Comparison of ENCODE assay signal across 8 cellular contexts in the genomic region with DNA sequence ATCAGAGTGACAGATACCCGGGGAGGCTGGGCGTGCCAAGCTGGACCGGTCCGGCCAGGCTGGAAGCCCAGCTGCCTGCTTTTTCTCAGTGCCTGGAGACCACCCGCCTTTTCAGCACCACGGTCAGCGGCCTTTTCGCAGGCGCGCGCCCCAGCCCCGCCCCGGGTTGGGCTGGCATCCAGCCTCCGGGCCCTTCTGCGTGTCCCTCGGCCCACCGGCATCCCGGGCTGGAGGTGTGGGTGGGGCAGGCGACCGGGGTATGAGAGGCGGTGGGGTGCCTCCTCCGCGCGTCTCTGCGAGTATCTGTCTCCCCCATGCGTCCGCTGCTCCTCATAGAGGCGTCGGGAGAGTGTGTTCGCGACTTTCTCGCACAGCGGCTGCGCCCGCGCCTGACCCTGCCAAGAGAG.
A peak's percentile ranks its signal among the peaks of the same experiment; 100 is the strongest.
DNase-seq lines count a peak whose midpoint lies in the region; ATAC-seq, FAIRE-seq and TF ChIP-seq lines count a peak whose summit lies in the region.

No MANE protein-coding gene starts in this region.

- no peak for TF ChIP-seq EP300 in HepG2 (IDR thresholded peaks at IDR 0.05; ENCODE audit: low read depth in 2 of 2, low read length in 2 of 2)
- TF ChIP-seq EP300 in HepG2 (CRISPR knock-in tag; IDR thresholded peaks at IDR 0.05; ENCODE audit: borderline replicate concordance): no peak
- no peak for TF ChIP-seq EP300 in transverse colon (IDR thresholded peaks at IDR 0.05; ENCODE audit: low read depth)

- FAIRE-seq in HepG2 (lab: Jason Lieb, UNC): no peak

- peaks cover 2% of the 10 kb centered on the region for H3K4me1 ChIP-seq in HAP-1
- H3K4me1 ChIP-seq in HepG2 (ENCODE audit: insufficient read depth, low read length): no peaks in the 10 kb centered on the region
- H3K4me1 ChIP-seq in transverse colon: peaks cover 0 to 17% (median 8%) of the 10 kb centered on the region in 4 donors

- no peak overlapping the region for H3K9ac ChIP-seq in HepG2 (ENCODE audit: insufficient read depth, low read depth, low read length)

- no peaks in the 10 kb centered on the region for H3K79me2 ChIP-seq in HepG2 (ENCODE audit: insufficient read depth, low read length)

- POLR2A ChIA-PET in HepG2 (lab: Yijun Ruan, JAX): no interaction called here

- H3K27ac ChIP-seq in HepG2 (ENCODE audit: extremely low read length, insufficient read depth, low read length) (no peak overlapping the region), transverse colon (no peak overlapping the region)

- intact Hi-C loops in HepG2 (cut with micrococcal nuclease; ENCODE audit: unreplicated experiment): no loop called here
- intact Hi-C loops in transverse colon (cut with DNase I; ENCODE audit: low total_unique reads): no loop called here

- no peak for TF ChIP-seq RAD21 in HepG2 (CRISPR knock-in tag; IDR thresholded peaks at IDR 0.05)

- ATAC-seq in HepG2: peak; percentile 74
- ATAC-seq in GM21825 (IDR thresholded peaks at IDR 0.05; ENCODE audit: unreplicated experiment): no peak
- ATAC-seq in HG02840 (IDR thresholded peaks at IDR 0.05; ENCODE audit: low FRiP score, unreplicated experiment): no peak

- peaks cover 12% of the 10 kb centered on the region for H3K27me3 ChIP-seq in HAP-1 (ENCODE audit: low read depth)
- H3K27me3 ChIP-seq in HepG2 (ENCODE audit: control insufficient read depth in 1 of 2, insufficient read depth in 2 of 2, low read length in 2 of 2): peaks cover 0 to 2% of the 10 kb centered on the region in 2 experiments; a peak in 1 of 5 replicates
- peaks cover 45% of the 10 kb centered on the region for H3K27me3 ChIP-seq in transverse colon

- H3K9me3 ChIP-seq in HAP-1: no peaks in the 10 kb centered on the region
- no peaks in the 10 kb centered on the region for H3K9me3 ChIP-seq in HepG2 (ENCODE audit: low read length)
- H3K9me3 ChIP-seq in transverse colon: no peaks in the 10 kb centered on the region

- TF ChIP-seq POLR2A in HepG2 (IDR thresholded peaks at IDR 0.05; ENCODE audit: insufficient read depth in 1 of 2, low read depth in 2 of 2, low read length in 2 of 2) (no peak), transverse colon (IDR thresholded peaks at IDR 0.05) (no peak)

- 97% methylated on average over 15 of the region's 36 CpGs for WGBS in HepG2 (ENCODE audit: low lambda C conversion rate)
- 6% methylated on average over 30 of the region's 36 CpGs; no CpG with 5 or more reads in 1 of the 2 donors for WGBS in transverse colon (ENCODE audit: low coverage in 1 of 2), 2 donors

- no TSS peak for BruUV-seq in HepG2 (replicated peaks; lab: Mats Ljungman, UMichigan)

- H3K4me3 ChIP-seq in HAP-1 (no peak overlapping the region), HepG2 (replicated peaks in 1 of 3; ENCODE audit: insufficient read depth in 1 of 3, low read depth in 2 of 3, low read length in 3 of 3) (no peak overlapping the region), transverse colon (peak overlapping the region in 1 of 4 donors; percentile 22)

- in situ Hi-C loops in HAP-1 (cut with MboI; ENCODE audit: low sequenced_read_pairs): no loop called here
- in situ Hi-C loops in HepG2 (cut with HindIII; ENCODE audit: extremely low pct_ligation_motif_present, low pct_unique_long_range_greater_than_20kb): no loop called here
- in situ Hi-C loops in transverse colon (cut with MboI; ENCODE audit: low pct_ligation_motif_present in 1 of 4, low pct_unique_long_range_greater_than_20kb in 1 of 4, low sequenced_read_pairs in 3 of 4): no loop called here

- no peak overlapping the region for H2AFZ ChIP-seq in HepG2 (ENCODE audit: low read length)

- no peak overlapping the region for H3K4me2 ChIP-seq in HepG2 (ENCODE audit: low read depth, low read length)

- TF ChIP-seq CTCF in HepG2 (CRISPR knock-in tag; IDR thresholded peaks at IDR 0.05) (no peak; the same call in 1 of the 2 replicates), transverse colon (IDR thresholded peaks at IDR 0.05) (no peak)

- 0 out of 2 replicates have a peak, but pooled peaks cover 2% of the 10 kb centered on the region for H4K20me1 ChIP-seq in HepG2 (ENCODE audit: insufficient read depth, low read length)

- H3K36me3 ChIP-seq in HAP-1 (replicated peaks): no peaks in the 10 kb centered on the region
- H3K36me3 ChIP-seq in HepG2 (replicated peaks in 1 of 2; ENCODE audit: control insufficient read depth in 1 of 2, insufficient read depth in 2 of 2, low read length in 2 of 2): no peaks in the 10 kb centered on the region
- no peaks in the 10 kb centered on the region for H3K36me3 ChIP-seq in transverse colon

- peak; percentile 44 to 87 for DNase-seq in HAP-1 (ENCODE audit: low spot score in 2 of 2)
- DNase-seq in SK-N-DZ (ENCODE audit: low spot score): peak; percentile 54
- DNase-seq in astrocyte of the hippocampus (ENCODE audit: low read depth, low spot score): peak; percentile 82
- DNase-seq in HepG2 (ENCODE audit: low spot score): no peak
- DNase-seq in transverse colon: peak; percentile 32
- no peak for DNase-seq in globus pallidus (ENCODE audit: low spot score)

- CTCF ChIA-PET in HepG2 (lab: Yijun Ruan, JAX; ENCODE audit: low intra/inter-chr PET ratio, low total read pairs): no interaction called here

TF ChIP-seq in HepG2, 621 proteins besides CTCF, POLR2A, EP300 and RAD21 (continues in another document):
- TF ChIP-seq NBN (conservative IDR thresholded peaks at IDR 0.05) (no peak), ZNF713 (CRISPR knock-in tag; IDR thresholded peaks at IDR 0.05) (no peak), LCORL (IDR thresholded peaks at IDR 0.05) (no peak), LCORL (CRISPR knock-in tag; IDR thresholded peaks at IDR 0.05) (no peak), ZNF101 (CRISPR knock-in tag; IDR thresholded peaks at IDR 0.05; ENCODE audit: borderline replicate concordance, low read depth) (no peak), CHD2 (IDR thresholded peaks at IDR 0.05; ENCODE audit: low read depth, low read length) (no peak), RXRA (CRISPR knock-in tag; IDR thresholded peaks at IDR 0.05) (0 out of 2 replicates have a peak, but pooled peaks have one; percentile 22), TSC22D2 (CRISPR knock-in tag; IDR thresholded peaks at IDR 0.05; ENCODE audit: borderline replicate concordance) (peak; percentile 56; the same call in 1 of the 2 replicates), ERF (CRISPR knock-in tag; IDR thresholded peaks at IDR 0.05) (0 out of 2 replicates have a peak, but pooled peaks have one; percentile 40), ZNF564 (CRISPR knock-in tag; IDR thresholded peaks at IDR 0.05) (no peak)
- TF ChIP-seq, protein P1, sequence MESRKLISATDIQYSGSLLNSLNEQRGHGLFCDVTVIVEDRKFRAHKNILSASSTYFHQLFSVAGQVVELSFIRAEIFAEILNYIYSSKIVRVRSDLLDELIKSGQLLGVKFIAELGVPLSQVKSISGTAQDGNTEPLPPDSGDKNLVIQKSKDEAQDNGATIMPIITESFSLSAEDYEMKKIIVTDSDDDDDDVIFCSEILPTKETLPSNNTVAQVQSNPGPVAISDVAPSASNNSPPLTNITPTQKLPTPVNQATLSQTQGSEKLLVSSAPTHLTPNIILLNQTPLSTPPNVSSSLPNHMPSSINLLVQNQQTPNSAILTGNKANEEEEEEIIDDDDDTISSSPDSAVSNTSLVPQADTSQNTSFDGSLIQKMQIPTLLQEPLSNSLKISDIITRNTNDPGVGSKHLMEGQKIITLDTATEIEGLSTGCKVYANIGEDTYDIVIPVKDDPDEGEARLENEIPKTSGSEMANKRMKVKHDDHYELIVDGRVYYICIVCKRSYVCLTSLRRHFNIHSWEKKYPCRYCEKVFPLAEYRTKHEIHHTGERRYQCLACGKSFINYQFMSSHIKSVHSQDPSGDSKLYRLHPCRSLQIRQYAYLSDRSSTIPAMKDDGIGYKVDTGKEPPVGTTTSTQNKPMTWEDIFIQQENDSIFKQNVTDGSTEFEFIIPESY (CRISPR knock-in tag; IDR thresholded peaks at IDR 0.05): no peak
- TF ChIP-seq, protein P2, sequence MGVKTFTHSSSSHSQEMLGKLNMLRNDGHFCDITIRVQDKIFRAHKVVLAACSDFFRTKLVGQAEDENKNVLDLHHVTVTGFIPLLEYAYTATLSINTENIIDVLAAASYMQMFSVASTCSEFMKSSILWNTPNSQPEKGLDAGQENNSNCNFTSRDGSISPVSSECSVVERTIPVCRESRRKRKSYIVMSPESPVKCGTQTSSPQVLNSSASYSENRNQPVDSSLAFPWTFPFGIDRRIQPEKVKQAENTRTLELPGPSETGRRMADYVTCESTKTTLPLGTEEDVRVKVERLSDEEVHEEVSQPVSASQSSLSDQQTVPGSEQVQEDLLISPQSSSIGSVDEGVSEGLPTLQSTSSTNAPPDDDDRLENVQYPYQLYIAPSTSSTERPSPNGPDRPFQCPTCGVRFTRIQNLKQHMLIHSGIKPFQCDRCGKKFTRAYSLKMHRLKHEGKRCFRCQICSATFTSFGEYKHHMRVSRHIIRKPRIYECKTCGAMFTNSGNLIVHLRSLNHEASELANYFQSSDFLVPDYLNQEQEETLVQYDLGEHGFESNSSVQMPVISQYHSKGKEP (CRISPR knock-in tag; IDR thresholded peaks at IDR 0.05): 0 out of 2 replicates have a peak, but pooled peaks have one; percentile 84
- TF ChIP-seq, protein P3, sequence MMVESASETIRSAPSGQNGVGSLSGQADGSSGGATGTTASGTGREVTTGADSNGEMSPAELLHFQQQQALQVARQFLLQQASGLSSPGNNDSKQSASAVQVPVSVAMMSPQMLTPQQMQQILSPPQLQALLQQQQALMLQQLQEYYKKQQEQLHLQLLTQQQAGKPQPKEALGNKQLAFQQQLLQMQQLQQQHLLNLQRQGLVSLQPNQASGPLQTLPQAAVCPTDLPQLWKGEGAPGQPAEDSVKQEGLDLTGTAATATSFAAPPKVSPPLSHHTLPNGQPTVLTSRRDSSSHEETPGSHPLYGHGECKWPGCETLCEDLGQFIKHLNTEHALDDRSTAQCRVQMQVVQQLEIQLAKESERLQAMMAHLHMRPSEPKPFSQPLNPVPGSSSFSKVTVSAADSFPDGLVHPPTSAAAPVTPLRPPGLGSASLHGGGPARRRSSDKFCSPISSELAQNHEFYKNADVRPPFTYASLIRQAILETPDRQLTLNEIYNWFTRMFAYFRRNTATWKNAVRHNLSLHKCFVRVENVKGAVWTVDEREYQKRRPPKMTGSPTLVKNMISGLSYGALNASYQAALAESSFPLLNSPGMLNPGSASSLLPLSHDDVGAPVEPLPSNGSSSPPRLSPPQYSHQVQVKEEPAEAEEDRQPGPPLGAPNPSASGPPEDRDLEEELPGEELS (CRISPR knock-in tag; IDR thresholded peaks at IDR 0.05): no peak
- TF ChIP-seq, protein P4, sequence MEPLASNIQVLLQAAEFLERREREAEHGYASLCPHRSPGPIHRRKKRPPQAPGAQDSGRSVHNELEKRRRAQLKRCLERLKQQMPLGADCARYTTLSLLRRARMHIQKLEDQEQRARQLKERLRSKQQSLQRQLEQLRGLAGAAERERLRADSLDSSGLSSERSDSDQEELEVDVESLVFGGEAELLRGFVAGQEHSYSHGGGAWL (CRISPR knock-in tag; IDR thresholded peaks at IDR 0.05): peak; percentile 80; the same call in 1 of the 2 replicates

Comparison
In these comparisons a context has a peak if more than half of its experiments do, and no peak if none do; other contexts are left out.
1. DNase-seq: peak in HAP-1 (2 of 2), SK-N-DZ (single experiment), astrocyte of the hippocampus (single experiment) and transverse colon (single experiment); none in HepG2 (single experiment) and globus pallidus (single experiment).